1 cellular context compared by ENCODE assay signal in genomic region chr18:48488388-48488850, GRCh38.
TF ChIP-seq lines count a peak whose summit lies in the region.

No MANE protein-coding gene starts in this region.

TF ChIP-seq in HepG2, 621 proteins besides CTCF, POLR2A, EP300 and RAD21 (continued from another document and continues in another):
- TF ChIP-seq, protein P1, sequence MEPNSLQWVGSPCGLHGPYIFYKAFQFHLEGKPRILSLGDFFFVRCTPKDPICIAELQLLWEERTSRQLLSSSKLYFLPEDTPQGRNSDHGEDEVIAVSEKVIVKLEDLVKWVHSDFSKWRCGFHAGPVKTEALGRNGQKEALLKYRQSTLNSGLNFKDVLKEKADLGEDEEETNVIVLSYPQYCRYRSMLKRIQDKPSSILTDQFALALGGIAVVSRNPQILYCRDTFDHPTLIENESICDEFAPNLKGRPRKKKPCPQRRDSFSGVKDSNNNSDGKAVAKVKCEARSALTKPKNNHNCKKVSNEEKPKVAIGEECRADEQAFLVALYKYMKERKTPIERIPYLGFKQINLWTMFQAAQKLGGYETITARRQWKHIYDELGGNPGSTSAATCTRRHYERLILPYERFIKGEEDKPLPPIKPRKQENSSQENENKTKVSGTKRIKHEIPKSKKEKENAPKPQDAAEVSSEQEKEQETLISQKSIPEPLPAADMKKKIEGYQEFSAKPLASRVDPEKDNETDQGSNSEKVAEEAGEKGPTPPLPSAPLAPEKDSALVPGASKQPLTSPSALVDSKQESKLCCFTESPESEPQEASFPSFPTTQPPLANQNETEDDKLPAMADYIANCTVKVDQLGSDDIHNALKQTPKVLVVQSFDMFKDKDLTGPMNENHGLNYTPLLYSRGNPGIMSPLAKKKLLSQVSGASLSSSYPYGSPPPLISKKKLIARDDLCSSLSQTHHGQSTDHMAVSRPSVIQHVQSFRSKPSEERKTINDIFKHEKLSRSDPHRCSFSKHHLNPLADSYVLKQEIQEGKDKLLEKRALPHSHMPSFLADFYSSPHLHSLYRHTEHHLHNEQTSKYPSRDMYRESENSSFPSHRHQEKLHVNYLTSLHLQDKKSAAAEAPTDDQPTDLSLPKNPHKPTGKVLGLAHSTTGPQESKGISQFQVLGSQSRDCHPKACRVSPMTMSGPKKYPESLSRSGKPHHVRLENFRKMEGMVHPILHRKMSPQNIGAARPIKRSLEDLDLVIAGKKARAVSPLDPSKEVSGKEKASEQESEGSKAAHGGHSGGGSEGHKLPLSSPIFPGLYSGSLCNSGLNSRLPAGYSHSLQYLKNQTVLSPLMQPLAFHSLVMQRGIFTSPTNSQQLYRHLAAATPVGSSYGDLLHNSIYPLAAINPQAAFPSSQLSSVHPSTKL (CRISPR knock-in tag; IDR thresholded peaks at IDR 0.05): peak; percentile 99
- TF ChIP-seq POLR2AphosphoS2 (IDR thresholded peaks at IDR 0.05; ENCODE audit: low read depth, low read length) (no peak), EZH2 (conservative IDR thresholded peaks at IDR 0.05; ENCODE audit: low read depth, low read length) (no peak), HIC2 (CRISPR knock-in tag; IDR thresholded peaks at IDR 0.05; ENCODE audit: low read depth) (no peak), SOX6 (IDR thresholded peaks at IDR 0.05) (no peak), SOX6 (CRISPR knock-in tag; IDR thresholded peaks at IDR 0.05) (peak; percentile 85), SMC3 (IDR thresholded peaks at IDR 0.05; ENCODE audit: low read length) (no peak), MAFF (IDR thresholded peaks at IDR 0.05; ENCODE audit: low read depth, low read length) (peak; percentile 74), NR1H2 (CRISPR knock-in tag; IDR thresholded peaks at IDR 0.05; ENCODE audit: borderline replicate concordance, low read depth) (no peak), NR3C1 (CRISPR knock-in tag; IDR thresholded peaks at IDR 0.05) (no peak), ZNF326 (CRISPR knock-in tag; IDR thresholded peaks at IDR 0.05; ENCODE audit: borderline replicate concordance) (no peak), AGO2 (optimal IDR thresholded peaks at IDR 0.05; ENCODE audit: low read depth, low read length) (no peak), NFKB2 (CRISPR knock-in tag; IDR thresholded peaks at IDR 0.05; ENCODE audit: borderline replicate concordance) (no peak), ZBTB20 (CRISPR knock-in tag; IDR thresholded peaks at IDR 0.05; ENCODE audit: borderline replicate concordance, low read depth) (no peak), ZNF451 (CRISPR knock-in tag; IDR thresholded peaks at IDR 0.05) (no peak), ARNTL (CRISPR knock-in tag; IDR thresholded peaks at IDR 0.05) (peak; percentile 46; the same call in 1 of the 2 replicates), KDM6A (CRISPR knock-in tag; IDR thresholded peaks at IDR 0.05; ENCODE audit: low read depth) (peak; percentile 75; the same call in 1 of the 2 replicates), TBX2 (CRISPR knock-in tag; IDR thresholded peaks at IDR 0.05; ENCODE audit: borderline replicate concordance) (peak; percentile 86), EEA1 (CRISPR knock-in tag; IDR thresholded peaks at IDR 0.05; ENCODE audit: borderline replicate concordance) (no peak), KDM2A (CRISPR knock-in tag; IDR thresholded peaks at IDR 0.05; ENCODE audit: borderline replicate concordance, low read depth) (peak; percentile 40; the same call in 1 of the 2 replicates), PAWR (CRISPR knock-in tag; IDR thresholded peaks at IDR 0.05; ENCODE audit: borderline replicate concordance) (no peak), ZNF616 (CRISPR knock-in tag; IDR thresholded peaks at IDR 0.05; ENCODE audit: low read depth) (no peak), ZNF776 (CRISPR knock-in tag; IDR thresholded peaks at IDR 0.05) (no peak), HMG20B (CRISPR knock-in tag; conservative IDR thresholded peaks at IDR 0.05) (peak; percentile 68; the same call in 1 of the 2 replicates), ZSCAN31 (CRISPR knock-in tag; IDR thresholded peaks at IDR 0.05; ENCODE audit: low read depth) (no peak), HNRNPK (IDR thresholded peaks at IDR 0.05; ENCODE audit: low read depth, low read length, poor library complexity, severe bottlenecking) (no peak), PHF8 (CRISPR knock-in tag; IDR thresholded peaks at IDR 0.05) (no peak), ZNF556 (CRISPR knock-in tag; IDR thresholded peaks at IDR 0.05; ENCODE audit: borderline replicate concordance) (no peak; the same call in 1 of the 2 replicates), CHD4 (IDR thresholded peaks at IDR 0.05; ENCODE audit: borderline replicate concordance, low read length) (no peak), TCF7L2 (IDR thresholded peaks at IDR 0.05; ENCODE audit: low read depth, low read length) (no peak), SRF (IDR thresholded peaks at IDR 0.05; ENCODE audit: low read depth, low read length) (no peak), ZNF251 (CRISPR knock-in tag; IDR thresholded peaks at IDR 0.05) (no peak), ZNF256 (CRISPR knock-in tag; conservative IDR thresholded peaks at IDR 0.05) (no peak; the same call in 1 of the 2 replicates), ZNF12 (CRISPR knock-in tag; IDR thresholded peaks at IDR 0.05) (no peak), ZFP62 (CRISPR knock-in tag; IDR thresholded peaks at IDR 0.05) (no peak), ZNF276 (CRISPR knock-in tag; IDR thresholded peaks at IDR 0.05; ENCODE audit: low read depth) (no peak), ZBTB38 (CRISPR knock-in tag; IDR thresholded peaks at IDR 0.05) (no peak), NFIC (IDR thresholded peaks at IDR 0.05; ENCODE audit: low read length) (peak; percentile 90), ZFY (CRISPR knock-in tag; IDR thresholded peaks at IDR 0.05) (no peak), ZNF546 (CRISPR knock-in tag; conservative IDR thresholded peaks at IDR 0.05) (no peak), PLRG1 (conservative IDR thresholded peaks at IDR 0.05) (no peak)
- TF ChIP-seq, protein P2, sequence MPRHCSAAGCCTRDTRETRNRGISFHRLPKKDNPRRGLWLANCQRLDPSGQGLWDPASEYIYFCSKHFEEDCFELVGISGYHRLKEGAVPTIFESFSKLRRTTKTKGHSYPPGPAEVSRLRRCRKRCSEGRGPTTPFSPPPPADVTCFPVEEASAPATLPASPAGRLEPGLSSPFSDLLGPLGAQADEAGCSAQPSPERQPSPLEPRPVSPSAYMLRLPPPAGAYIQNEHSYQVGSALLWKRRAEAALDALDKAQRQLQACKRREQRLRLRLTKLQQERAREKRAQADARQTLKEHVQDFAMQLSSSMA (CRISPR knock-in tag; IDR thresholded peaks at IDR 0.05): no peak
- TF ChIP-seq, protein P3, sequence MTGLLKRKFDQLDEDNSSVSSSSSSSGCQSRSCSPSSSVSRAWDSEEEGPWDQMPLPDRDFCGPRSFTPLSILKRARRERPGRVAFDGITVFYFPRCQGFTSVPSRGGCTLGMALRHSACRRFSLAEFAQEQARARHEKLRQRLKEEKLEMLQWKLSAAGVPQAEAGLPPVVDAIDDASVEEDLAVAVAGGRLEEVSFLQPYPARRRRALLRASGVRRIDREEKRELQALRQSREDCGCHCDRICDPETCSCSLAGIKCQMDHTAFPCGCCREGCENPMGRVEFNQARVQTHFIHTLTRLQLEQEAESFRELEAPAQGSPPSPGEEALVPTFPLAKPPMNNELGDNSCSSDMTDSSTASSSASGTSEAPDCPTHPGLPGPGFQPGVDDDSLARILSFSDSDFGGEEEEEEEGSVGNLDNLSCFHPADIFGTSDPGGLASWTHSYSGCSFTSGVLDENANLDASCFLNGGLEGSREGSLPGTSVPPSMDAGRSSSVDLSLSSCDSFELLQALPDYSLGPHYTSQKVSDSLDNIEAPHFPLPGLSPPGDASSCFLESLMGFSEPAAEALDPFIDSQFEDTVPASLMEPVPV (CRISPR knock-in tag; IDR thresholded peaks at IDR 0.05): no peak
- TF ChIP-seq, protein P4, sequence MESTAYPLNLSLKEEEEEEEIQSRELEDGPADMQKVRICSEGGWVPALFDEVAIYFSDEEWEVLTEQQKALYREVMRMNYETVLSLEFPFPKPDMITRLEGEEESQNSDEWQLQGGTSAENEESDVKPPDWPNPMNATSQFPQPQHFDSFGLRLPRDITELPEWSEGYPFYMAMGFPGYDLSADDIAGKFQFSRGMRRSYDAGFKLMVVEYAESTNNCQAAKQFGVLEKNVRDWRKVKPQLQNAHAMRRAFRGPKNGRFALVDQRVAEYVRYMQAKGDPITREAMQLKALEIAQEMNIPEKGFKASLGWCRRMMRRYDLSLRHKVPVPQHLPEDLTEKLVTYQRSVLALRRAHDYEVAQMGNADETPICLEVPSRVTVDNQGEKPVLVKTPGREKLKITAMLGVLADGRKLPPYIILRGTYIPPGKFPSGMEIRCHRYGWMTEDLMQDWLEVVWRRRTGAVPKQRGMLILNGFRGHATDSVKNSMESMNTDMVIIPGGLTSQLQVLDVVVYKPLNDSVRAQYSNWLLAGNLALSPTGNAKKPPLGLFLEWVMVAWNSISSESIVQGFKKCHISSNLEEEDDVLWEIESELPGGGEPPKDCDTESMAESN (CRISPR knock-in tag; conservative IDR thresholded peaks at IDR 0.05): no peak; the same call in 1 of the 2 replicates
- TF ChIP-seq, protein P5, sequence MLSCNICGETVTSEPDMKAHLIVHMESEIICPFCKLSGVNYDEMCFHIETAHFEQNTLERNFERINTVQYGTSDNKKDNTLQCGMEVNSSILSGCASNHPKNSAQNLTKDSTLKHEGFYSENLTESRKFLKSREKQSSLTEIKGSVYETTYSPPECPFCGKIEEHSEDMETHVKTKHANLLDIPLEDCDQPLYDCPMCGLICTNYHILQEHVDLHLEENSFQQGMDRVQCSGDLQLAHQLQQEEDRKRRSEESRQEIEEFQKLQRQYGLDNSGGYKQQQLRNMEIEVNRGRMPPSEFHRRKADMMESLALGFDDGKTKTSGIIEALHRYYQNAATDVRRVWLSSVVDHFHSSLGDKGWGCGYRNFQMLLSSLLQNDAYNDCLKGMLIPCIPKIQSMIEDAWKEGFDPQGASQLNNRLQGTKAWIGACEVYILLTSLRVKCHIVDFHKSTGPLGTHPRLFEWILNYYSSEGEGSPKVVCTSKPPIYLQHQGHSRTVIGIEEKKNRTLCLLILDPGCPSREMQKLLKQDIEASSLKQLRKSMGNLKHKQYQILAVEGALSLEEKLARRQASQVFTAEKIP (CRISPR knock-in tag; IDR thresholded peaks at IDR 0.05; ENCODE audit: borderline replicate concordance): no peak
- TF ChIP-seq, protein P6, sequence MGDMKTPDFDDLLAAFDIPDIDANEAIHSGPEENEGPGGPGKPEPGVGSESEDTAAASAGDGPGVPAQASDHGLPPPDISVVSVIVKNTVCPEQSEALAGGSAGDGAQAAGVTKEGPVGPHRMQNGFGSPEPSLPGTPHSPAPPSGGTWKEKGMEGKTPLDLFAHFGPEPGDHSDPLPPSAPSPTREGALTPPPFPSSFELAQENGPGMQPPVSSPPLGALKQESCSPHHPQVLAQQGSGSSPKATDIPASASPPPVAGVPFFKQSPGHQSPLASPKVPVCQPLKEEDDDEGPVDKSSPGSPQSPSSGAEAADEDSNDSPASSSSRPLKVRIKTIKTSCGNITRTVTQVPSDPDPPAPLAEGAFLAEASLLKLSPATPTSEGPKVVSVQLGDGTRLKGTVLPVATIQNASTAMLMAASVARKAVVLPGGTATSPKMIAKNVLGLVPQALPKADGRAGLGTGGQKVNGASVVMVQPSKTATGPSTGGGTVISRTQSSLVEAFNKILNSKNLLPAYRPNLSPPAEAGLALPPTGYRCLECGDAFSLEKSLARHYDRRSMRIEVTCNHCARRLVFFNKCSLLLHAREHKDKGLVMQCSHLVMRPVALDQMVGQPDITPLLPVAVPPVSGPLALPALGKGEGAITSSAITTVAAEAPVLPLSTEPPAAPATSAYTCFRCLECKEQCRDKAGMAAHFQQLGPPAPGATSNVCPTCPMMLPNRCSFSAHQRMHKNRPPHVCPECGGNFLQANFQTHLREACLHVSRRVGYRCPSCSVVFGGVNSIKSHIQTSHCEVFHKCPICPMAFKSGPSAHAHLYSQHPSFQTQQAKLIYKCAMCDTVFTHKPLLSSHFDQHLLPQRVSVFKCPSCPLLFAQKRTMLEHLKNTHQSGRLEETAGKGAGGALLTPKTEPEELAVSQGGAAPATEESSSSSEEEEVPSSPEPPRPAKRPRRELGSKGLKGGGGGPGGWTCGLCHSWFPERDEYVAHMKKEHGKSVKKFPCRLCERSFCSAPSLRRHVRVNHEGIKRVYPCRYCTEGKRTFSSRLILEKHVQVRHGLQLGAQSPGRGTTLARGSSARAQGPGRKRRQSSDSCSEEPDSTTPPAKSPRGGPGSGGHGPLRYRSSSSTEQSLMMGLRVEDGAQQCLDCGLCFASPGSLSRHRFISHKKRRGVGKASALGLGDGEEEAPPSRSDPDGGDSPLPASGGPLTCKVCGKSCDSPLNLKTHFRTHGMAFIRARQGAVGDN (CRISPR knock-in tag; IDR thresholded peaks at IDR 0.05): no peak
